In the genomic region with DNA sequence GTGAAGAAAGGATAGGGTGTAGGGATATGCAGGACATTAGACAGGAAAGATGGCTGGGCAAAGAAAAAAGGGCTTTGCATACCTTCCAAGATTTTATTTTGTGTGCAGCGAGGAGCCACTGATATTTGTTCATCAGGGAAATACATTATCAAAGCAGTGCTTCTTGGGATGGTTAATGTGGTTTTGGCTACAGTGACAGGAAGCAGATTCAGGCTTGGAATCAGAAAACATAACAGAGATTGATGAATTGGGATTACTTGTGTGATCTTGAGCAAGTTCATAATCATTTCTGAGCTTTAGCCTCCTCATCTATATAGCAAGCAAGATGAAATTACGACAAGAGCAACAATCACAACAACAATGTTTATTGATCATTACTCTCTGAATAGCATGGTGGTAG, we compare ENCODE assay signal across 18 cellular contexts.
"Had no signal": no experiment of that assay in that cellular context is flagged by ENCODE, and none has a peak within 500 bp of the region (broad histone marks: within the 10 kb centered on the region; RNA-seq: fewer than 3 reads in every experiment).

No MANE protein-coding gene starts in this region.

- ATAC-seq: activated CD4-positive, alpha-beta T cell treated with anti-CD3 and anti-CD28 coated beads for 36 hours; gastroesophageal sphincter; heart right ventricle; left colon; pancreas had no signal

- H3K27ac ChIP-seq: brain microvascular endothelial cell, gastroesophageal sphincter, heart right ventricle, pancreas, VCaP had no signal

- H3K36me3 ChIP-seq: brain microvascular endothelial cell, gastroesophageal sphincter, heart right ventricle, pancreas had no signal

- H3K9me3 ChIP-seq: gastroesophageal sphincter, heart right ventricle, pancreas had no signal

- FAIRE-seq: islet of Langerhans, pancreas had no signal

- DNase-seq: activated CD4-positive, alpha-beta T cell treated with anti-CD3 and anti-CD28 coated beads for 36 hours; activated CD8-positive, alpha-beta memory T cell treated with anti-CD3 and anti-CD28 coated beads for 24 hours; activated naive CD4-positive, alpha-beta T cell treated with anti-CD3 and anti-CD28 coated beads, Interleukin-2, amount 50 U/mL, for 16 hours; activated T-cell treated with anti-CD3 and anti-CD28 coated beads for 4 hours; amygdala; brain microvascular endothelial cell; erythroblast; heart right ventricle; left colon; midbrain; pancreas; stimulated activated CD4-positive, alpha-beta T cell treated with anti-CD3 and anti-CD28 coated beads, Interleukin-12 subunit alpha, Interleukin-12 subunit beta, amount 100 ng/mL, for 4 hours; stimulated activated CD4-positive, alpha-beta T cell treated with anti-CD3 and anti-CD28 coated beads, Interleukin-2, amount 100 ng/mL, for 24 hours; SW 1271 had no signal

- H3K4me3 ChIP-seq: gastroesophageal sphincter, heart right ventricle, lung, pancreas had no signal

- H3K27ac Mint-ChIP-seq: activated CD4-positive, alpha-beta T cell treated with anti-CD3 and anti-CD28 coated beads for 36 hours had no signal

- H3K27me3 Mint-ChIP-seq: activated CD4-positive, alpha-beta T cell treated with anti-CD3 and anti-CD28 coated beads for 36 hours had no signal

- H3K27me3 ChIP-seq: brain microvascular endothelial cell, gastroesophageal sphincter, heart right ventricle, pancreas had no signal

- H3K4me3 Mint-ChIP-seq: activated CD4-positive, alpha-beta T cell treated with anti-CD3 and anti-CD28 coated beads for 36 hours had no signal
